Comparison of ENCODE assay signal across 24 cellular contexts in the genomic region with DNA sequence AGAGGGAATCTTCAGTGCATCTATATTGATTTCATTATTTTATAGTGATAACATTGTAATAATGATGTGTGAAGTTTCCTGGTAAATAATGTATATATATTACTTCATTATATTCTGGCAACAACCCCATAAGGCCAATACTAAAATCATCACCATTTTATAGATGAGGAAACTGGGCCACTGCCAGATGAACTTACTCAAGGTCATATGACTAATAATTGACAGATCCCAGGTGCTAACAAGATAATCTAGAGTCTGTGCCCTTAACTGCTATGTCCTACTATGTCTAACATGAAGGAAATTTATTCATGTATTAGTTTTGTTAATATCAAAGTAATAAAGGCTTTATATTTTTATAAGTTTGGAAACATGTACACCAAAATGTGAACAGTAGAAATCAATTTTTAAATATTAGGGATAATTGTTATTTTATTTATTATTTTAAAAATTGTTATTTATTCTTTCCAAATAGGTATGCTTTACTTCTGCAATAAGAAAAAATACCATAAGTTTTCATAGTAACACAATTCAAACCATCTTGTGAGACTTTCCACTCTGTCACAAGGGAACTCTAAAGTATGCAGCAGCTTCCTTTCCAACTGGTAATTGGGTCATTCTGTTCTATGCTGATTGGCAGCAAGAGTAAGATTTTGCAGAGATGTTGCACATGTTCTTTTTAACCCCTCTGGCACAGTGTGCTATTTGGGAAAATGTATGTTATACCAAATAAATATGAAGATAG.
DNase-seq lines count a peak whose midpoint lies in the region; ATAC-seq and TF ChIP-seq lines count a peak whose summit lies in the region.
"Had no signal": no experiment of that assay in that cellular context is flagged by ENCODE, and none has a peak within 500 bp of the region (broad histone marks: within the 10 kb centered on the region; RNA-seq: fewer than 3 reads in every experiment).

No MANE protein-coding gene starts in this region.

- CTCF ChIA-PET in CD8-positive, alpha-beta memory T cell (lab: Charles Lee), result no interaction called here

- no peaks in the 10 kb centered on the region for H3K27me3 ChIP-seq in CD8-positive, alpha-beta memory T cell (ENCODE audit: insufficient read depth, low read length, poor library complexity, severe bottlenecking)
- no peaks in the 10 kb centered on the region for H3K27me3 ChIP-seq in gastroesophageal sphincter
- H3K27me3 ChIP-seq: body of pancreas, spleen had no signal

- H3K4me1 ChIP-seq in CD8-positive, alpha-beta memory T cell (ENCODE audit: insufficient read depth, low read length), result peaks cover 9% of the 10 kb centered on the region
- no peaks in the 10 kb centered on the region for H3K4me1 ChIP-seq in gastroesophageal sphincter

- no peak for TF ChIP-seq CTCF in gastroesophageal sphincter (IDR thresholded peaks at IDR 0.05)
- no peak for TF ChIP-seq CTCF in retinal pigment epithelial cell (conservative IDR thresholded peaks at IDR 0.05; ENCODE audit: low read depth, low read length)
- no peak for TF ChIP-seq CTCF in type B pancreatic cell (conservative IDR thresholded peaks at IDR 0.05)

- no peak for TF ChIP-seq EP300 in gastroesophageal sphincter (IDR thresholded peaks at IDR 0.05)

- TF ChIP-seq POLR2A in gastroesophageal sphincter (IDR thresholded peaks at IDR 0.05), result no peak

- no peaks in the 10 kb centered on the region for H3K36me3 ChIP-seq in CD8-positive, alpha-beta memory T cell (ENCODE audit: insufficient read depth, low read length)
- no peaks in the 10 kb centered on the region for H3K36me3 ChIP-seq in gastroesophageal sphincter
- H3K36me3 ChIP-seq: spleen had no signal

- H3K27ac Mint-ChIP-seq in CD8-positive, alpha-beta memory T cell, result peak overlapping the region in 1 of 8 donors; percentile 38
- H3K27ac Mint-ChIP-seq in type B pancreatic cell, result no peak overlapping the region
- H3K27ac Mint-ChIP-seq: activated B cell treated with CpG ODN at 0.5 μM for 24 hours; activated naive CD8-positive, alpha-beta T cell; activated T-cell treated with anti-CD3 and anti-CD28 coated beads, Interleukin-2, amount 50 U/mL, for 72 hours; nephron progenitor cell had no signal

- H3K4me3 ChIP-seq in CD8-positive, alpha-beta memory T cell (ENCODE audit: low read length), result no peak overlapping the region
- no peak overlapping the region for H3K4me3 ChIP-seq in gastroesophageal sphincter
- no peak overlapping the region for H3K4me3 ChIP-seq in retinal pigment epithelial cell (ENCODE audit: low read length)
- H3K4me3 ChIP-seq: body of pancreas, SK-N-MC, spleen had no signal

- no peak for DNase-seq in CD8-positive, alpha-beta memory T cell
- DNase-seq in cerebellar cortex (ENCODE audit: low spot score) (peak; percentile 33), retinal pigment epithelial cell (ENCODE audit: low read depth) (peak; percentile 2), type B pancreatic cell (ENCODE audit: extremely low spot score, unreplicated experiment) (no peak), mesenteric fat pad (ENCODE audit: low spot score) (no peak)
- no peak for DNase-seq in activated CD4-positive, alpha-beta T cell treated with anti-CD3 and anti-CD28 coated beads for 48 hours
- DNase-seq: activated B cell treated with CpG ODN at 0.5 μM for 24 hours; activated T-cell treated with anti-CD3 and anti-CD28 coated beads, Interleukin-2, amount 50 U/mL, for 72 hours; CD4-positive, alpha-beta memory T cell; DMS79; hypothalamus; NCI-H1694 treated with DMSO at 0.1 percent for 48 hours; nephron progenitor cell; spleen; stimulated activated CD4-positive, alpha-beta T cell treated with anti-CD3 and anti-CD28 coated beads, Interleukin-4, amount 100 ng/mL, for 4 hours; T-helper 9 cell had no signal

- ATAC-seq in gastroesophageal sphincter (peak; percentile 51), GM18873 (IDR thresholded peaks at IDR 0.05; ENCODE audit: low FRiP score, unreplicated experiment) (no peak)
- ATAC-seq: body of pancreas, esophagus mucosa, Panc1 had no signal

- H3K9me3 Mint-ChIP-seq in CD8-positive, alpha-beta memory T cell, result peaks cover 0 to 2% (median 0%) of the 10 kb centered on the region in 5 donors
- H3K9me3 Mint-ChIP-seq in type B pancreatic cell, result no peaks in the 10 kb centered on the region
- H3K9me3 Mint-ChIP-seq: activated T-cell treated with anti-CD3 and anti-CD28 coated beads, Interleukin-2, amount 50 U/mL, for 72 hours had no signal

- H3K36me3 Mint-ChIP-seq in CD8-positive, alpha-beta memory T cell, result peaks cover 0 to 8% (median 2%) of the 10 kb centered on the region in 3 donors
- H3K36me3 Mint-ChIP-seq in type B pancreatic cell, result no peaks in the 10 kb centered on the region

- peaks cover 15 to 30% (median 21%) of the 10 kb centered on the region in 3 donors for H3K4me1 Mint-ChIP-seq in CD8-positive, alpha-beta memory T cell
- no peaks in the 10 kb centered on the region for H3K4me1 Mint-ChIP-seq in type B pancreatic cell (ENCODE audit: unreplicated experiment)
- H3K4me1 Mint-ChIP-seq: activated B cell treated with CpG ODN at 0.5 μM for 24 hours, nephron progenitor cell had no signal

- POLR2A ChIA-PET in CD8-positive, alpha-beta memory T cell (lab: Charles Lee), result no interaction called here

- peak overlapping the region in 5 of 7 donors; percentile 22 to 66 (median 30) for H3K4me3 Mint-ChIP-seq in CD8-positive, alpha-beta memory T cell
- no peak overlapping the region for H3K4me3 Mint-ChIP-seq in type B pancreatic cell
- H3K4me3 Mint-ChIP-seq: activated B cell treated with CpG ODN at 0.5 μM for 24 hours; activated naive CD8-positive, alpha-beta T cell; activated T-cell treated with anti-CD3 and anti-CD28 coated beads, Interleukin-2, amount 50 U/mL, for 72 hours; nephron progenitor cell had no signal

- H3K27me3 Mint-ChIP-seq in CD8-positive, alpha-beta memory T cell, result no peaks in the 10 kb centered on the region
- H3K27me3 Mint-ChIP-seq in type B pancreatic cell, result no peaks in the 10 kb centered on the region
- H3K27me3 Mint-ChIP-seq: activated B cell treated with CpG ODN at 0.5 μM for 24 hours; activated naive CD8-positive, alpha-beta T cell had no signal

- no peaks in the 10 kb centered on the region for H3K9me3 ChIP-seq in CD8-positive, alpha-beta memory T cell (ENCODE audit: low read length)
- H3K9me3 ChIP-seq in gastroesophageal sphincter, result peaks cover 0 to 7% (median 0%) of the 10 kb centered on the region in 3 donors
- H3K9me3 ChIP-seq: body of pancreas had no signal

- H3K27ac ChIP-seq in CD8-positive, alpha-beta memory T cell (ENCODE audit: low read depth, low read length), result no peak overlapping the region
- H3K27ac ChIP-seq in gastroesophageal sphincter, result peak overlapping the region in 1 of 4 donors; percentile 17
- H3K27ac ChIP-seq: body of pancreas, HL-60, SK-N-MC had no signal

Comparison
In these comparisons a context has a peak if more than half of its experiments do, and no peak if none do; other contexts are left out.
1. DNase-seq: peak in cerebellar cortex (single experiment) and retinal pigment epithelial cell (single experiment); none in CD8-positive, alpha-beta memory T cell (0 of 5), activated CD4-positive, alpha-beta T cell treated with anti-CD3 and anti-CD28 coated beads for 48 hours (single experiment), type B pancreatic cell (single experiment) and mesenteric fat pad (single experiment).